In the genomic region with DNA sequence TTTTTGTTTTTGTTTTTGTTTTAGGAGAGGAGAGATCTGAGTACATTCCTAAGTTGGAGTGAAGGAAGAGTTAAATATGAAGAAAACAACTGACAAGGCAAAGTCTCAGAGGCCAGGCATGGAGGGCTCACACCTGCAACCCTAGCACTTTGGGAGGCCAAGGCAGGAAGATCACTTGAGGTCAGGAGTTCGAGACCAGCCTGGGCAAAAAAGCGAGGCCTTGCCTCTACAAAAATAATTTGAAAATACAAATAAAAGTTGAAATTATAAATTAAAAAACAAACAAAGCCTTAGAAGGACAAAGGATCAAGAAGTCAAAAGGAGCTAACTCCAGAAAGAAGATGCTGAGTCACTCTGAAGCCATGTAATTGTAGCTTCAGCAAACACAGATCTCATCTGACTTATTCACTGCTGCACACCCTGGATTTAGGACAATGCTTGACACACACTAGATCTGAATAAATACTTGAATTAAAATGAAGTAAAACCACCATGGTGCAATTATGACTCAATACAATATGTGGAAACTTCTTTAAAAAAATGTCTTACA, we compare ENCODE assay signal across 1 cellular context.
TF ChIP-seq lines count a peak whose summit lies in the region.

No MANE protein-coding gene starts in this region.

TF ChIP-seq in K562, 482 proteins besides CTCF, POLR2A, EP300 and RAD21 (continued from another document and continues in another):
- TF ChIP-seq, protein P1, sequence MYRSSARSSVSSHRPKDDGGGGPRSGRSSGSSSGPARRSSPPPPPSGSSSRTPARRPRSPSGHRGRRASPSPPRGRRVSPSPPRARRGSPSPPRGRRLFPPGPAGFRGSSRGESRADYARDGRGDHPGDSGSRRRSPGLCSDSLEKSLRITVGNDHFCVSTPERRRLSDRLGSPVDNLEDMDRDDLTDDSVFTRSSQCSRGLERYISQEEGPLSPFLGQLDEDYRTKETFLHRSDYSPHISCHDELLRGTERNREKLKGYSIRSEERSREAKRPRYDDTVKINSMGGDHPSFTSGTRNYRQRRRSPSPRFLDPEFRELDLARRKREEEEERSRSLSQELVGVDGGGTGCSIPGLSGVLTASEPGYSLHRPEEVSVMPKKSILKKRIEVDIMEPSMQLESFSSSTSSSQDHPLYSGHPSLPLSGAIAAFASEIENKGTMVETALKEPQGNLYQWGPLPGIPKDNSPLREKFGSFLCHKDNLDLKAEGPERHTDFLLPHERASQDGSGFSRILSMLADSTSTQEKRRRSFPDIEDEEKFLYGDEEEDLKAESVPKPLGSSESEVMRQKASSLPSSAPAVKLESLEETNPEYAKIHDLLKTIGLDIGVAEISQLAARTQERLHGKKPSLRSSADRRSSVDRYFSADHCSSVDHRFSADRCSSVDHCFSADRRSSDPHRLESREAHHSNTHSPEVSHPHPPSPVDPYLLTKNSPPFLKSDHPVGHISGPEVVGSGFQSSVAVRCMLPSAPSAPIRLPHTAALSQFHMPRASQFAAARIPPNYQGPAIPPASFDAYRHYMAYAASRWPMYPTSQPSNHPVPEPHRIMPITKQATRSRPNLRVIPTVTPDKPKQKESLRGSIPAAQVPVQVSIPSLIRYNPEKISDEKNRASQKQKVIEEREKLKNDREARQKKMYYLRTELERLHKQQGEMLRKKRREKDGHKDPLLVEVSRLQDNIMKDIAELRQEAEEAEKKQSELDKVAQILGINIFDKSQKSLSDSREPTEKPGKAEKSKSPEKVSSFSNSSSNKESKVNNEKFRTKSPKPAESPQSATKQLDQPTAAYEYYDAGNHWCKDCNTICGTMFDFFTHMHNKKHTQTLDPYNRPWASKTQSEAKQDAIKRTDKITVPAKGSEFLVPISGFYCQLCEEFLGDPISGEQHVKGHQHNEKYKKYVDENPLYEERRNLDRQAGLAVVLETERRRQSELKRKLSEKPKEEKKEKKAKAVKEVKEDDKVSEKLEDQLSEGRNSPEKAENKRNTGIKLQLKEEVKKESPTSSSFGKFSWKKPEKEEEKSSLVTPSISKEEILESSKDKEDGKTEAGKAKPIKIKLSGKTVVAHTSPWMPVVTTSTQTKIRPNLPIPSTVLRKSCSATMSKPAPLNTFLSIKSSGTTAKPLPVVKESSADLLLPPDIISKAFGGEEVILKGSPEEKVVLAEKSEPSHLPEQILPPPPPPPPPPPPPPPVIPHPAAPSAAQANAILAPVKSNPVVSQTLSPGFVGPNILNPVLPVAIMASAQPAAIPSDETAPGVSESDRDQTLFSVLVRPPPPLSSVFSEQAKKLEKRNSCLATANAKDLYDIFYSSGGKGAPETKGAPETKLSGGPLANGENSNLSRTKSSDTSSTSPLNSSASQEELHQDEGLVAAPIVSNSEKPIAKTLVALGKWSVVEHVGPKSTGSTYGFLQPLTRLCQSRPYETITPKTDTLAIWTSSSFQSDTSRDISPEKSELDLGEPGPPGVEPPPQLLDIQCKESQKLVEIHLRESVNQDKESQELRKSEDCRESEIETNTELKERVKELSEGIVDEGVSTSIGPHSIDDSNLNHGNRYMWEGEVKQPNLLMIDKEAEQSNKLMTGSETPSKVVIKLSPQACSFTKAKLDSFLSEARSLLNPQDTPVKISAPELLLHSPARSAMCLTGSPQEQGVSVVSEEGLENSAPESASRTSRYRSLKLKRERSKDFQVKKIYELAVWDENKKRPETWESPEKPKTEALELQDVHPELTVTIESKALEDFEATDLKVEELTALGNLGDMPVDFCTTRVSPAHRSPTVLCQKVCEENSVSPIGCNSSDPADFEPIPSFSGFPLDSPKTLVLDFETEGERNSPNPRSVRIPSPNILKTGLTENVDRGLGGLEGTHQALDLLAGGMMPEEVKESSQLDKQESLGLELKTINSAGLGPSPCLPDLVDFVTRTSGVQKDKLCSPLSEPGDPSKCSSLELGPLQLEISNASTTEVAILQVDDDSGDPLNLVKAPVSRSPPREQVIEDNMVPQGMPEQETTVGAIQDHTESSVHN (IDR thresholded peaks at IDR 0.05; ENCODE audit: borderline replicate concordance in 1 of 2, low read depth in 1 of 2): 0 out of 4 replicates have a peak, but pooled peaks of 1 of the 2 experiments have one; percentile 20
- TF ChIP-seq ZNF316 (IDR thresholded peaks at IDR 0.05): peak; percentile 97
- TF ChIP-seq MAFK (IDR thresholded peaks at IDR 0.05; ENCODE audit: low read length): peak; percentile 93
- no peak for TF ChIP-seq FOXK1 (CRISPR knock-in tag; IDR thresholded peaks at IDR 0.05; ENCODE audit: borderline replicate concordance)
- no peak for TF ChIP-seq SMAD1 (IDR thresholded peaks at IDR 0.05; ENCODE audit: low read depth, low read length, partially characterized antibody)
- TF ChIP-seq HDGF (IDR thresholded peaks at IDR 0.05): 0 out of 2 replicates have a peak, but pooled peaks have one; percentile 50
- no peak for TF ChIP-seq DNMT1 (IDR thresholded peaks at IDR 0.05)
- TF ChIP-seq RNF2 (IDR thresholded peaks at IDR 0.05): no peak
- peak; percentile 96 for TF ChIP-seq MAFF (IDR thresholded peaks at IDR 0.05; ENCODE audit: low read length)
- TF ChIP-seq NCOA6 (IDR thresholded peaks at IDR 0.05): peak; percentile 33; the same call in 1 of the 2 replicates
- TF ChIP-seq SNIP1 (IDR thresholded peaks at IDR 0.05; ENCODE audit: low read depth): no peak
- peak; percentile 57; the same call in 1 of the 2 replicates for TF ChIP-seq JUND (IDR thresholded peaks at IDR 0.05; ENCODE audit: borderline replicate concordance, low read depth, low read length)
- TF ChIP-seq JUND (tag; IDR thresholded peaks at IDR 0.05; ENCODE audit: borderline replicate concordance, low read depth, low read length): peak; percentile 63; the same call in 2 of the 3 replicates
- TF ChIP-seq GATAD2B (IDR thresholded peaks at IDR 0.05; ENCODE audit: borderline replicate concordance): 0 out of 2 replicates have a peak, but pooled peaks have one; percentile 33
- no peak for TF ChIP-seq FOXJ3 (CRISPR knock-in tag; IDR thresholded peaks at IDR 0.05)
- TF ChIP-seq, protein P2, sequence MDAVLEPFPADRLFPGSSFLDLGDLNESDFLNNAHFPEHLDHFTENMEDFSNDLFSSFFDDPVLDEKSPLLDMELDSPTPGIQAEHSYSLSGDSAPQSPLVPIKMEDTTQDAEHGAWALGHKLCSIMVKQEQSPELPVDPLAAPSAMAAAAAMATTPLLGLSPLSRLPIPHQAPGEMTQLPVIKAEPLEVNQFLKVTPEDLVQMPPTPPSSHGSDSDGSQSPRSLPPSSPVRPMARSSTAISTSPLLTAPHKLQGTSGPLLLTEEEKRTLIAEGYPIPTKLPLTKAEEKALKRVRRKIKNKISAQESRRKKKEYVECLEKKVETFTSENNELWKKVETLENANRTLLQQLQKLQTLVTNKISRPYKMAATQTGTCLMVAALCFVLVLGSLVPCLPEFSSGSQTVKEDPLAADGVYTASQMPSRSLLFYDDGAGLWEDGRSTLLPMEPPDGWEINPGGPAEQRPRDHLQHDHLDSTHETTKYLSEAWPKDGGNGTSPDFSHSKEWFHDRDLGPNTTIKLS (IDR thresholded peaks at IDR 0.05; ENCODE audit: borderline replicate concordance, low read depth): no peak
- TF ChIP-seq, protein P3, sequence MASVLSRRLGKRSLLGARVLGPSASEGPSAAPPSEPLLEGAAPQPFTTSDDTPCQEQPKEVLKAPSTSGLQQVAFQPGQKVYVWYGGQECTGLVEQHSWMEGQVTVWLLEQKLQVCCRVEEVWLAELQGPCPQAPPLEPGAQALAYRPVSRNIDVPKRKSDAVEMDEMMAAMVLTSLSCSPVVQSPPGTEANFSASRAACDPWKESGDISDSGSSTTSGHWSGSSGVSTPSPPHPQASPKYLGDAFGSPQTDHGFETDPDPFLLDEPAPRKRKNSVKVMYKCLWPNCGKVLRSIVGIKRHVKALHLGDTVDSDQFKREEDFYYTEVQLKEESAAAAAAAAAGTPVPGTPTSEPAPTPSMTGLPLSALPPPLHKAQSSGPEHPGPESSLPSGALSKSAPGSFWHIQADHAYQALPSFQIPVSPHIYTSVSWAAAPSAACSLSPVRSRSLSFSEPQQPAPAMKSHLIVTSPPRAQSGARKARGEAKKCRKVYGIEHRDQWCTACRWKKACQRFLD (CRISPR knock-in tag; IDR thresholded peaks at IDR 0.05): 0 out of 2 replicates have a peak, but pooled peaks have one; percentile 16
- TF ChIP-seq GTF2F1 (IDR thresholded peaks at IDR 0.05; ENCODE audit: low read depth, low read length): no peak
- TF ChIP-seq ADNP (tag; IDR thresholded peaks at IDR 0.05): peak; percentile 83
- TF ChIP-seq ZNF232 (CRISPR knock-in tag; IDR thresholded peaks at IDR 0.05): no peak
- 0 out of 2 replicates have a peak, but pooled peaks have one; percentile 25 for TF ChIP-seq CXXC5 (CRISPR knock-in tag; IDR thresholded peaks at IDR 0.05)
- peak; percentile 88 for TF ChIP-seq DPF2 (IDR thresholded peaks at IDR 0.05)
- peak; percentile 92 for TF ChIP-seq BACH1 (tag; IDR thresholded peaks at IDR 0.05)
- TF ChIP-seq TEAD1 (CRISPR knock-in tag; IDR thresholded peaks at IDR 0.05): 0 out of 4 replicates have a peak, but pooled peaks of 1 of the 2 experiments have one; percentile 4
- TF ChIP-seq ZNF668 (CRISPR knock-in tag; IDR thresholded peaks at IDR 0.05): 0 out of 2 replicates have a peak, but pooled peaks have one; percentile 21
- no peak for TF ChIP-seq KHSRP (IDR thresholded peaks at IDR 0.05)
- TF ChIP-seq, protein P4, sequence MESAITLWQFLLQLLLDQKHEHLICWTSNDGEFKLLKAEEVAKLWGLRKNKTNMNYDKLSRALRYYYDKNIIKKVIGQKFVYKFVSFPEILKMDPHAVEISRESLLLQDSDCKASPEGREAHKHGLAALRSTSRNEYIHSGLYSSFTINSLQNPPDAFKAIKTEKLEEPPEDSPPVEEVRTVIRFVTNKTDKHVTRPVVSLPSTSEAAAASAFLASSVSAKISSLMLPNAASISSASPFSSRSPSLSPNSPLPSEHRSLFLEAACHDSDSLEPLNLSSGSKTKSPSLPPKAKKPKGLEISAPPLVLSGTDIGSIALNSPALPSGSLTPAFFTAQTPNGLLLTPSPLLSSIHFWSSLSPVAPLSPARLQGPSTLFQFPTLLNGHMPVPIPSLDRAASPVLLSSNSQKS (CRISPR knock-in tag; IDR thresholded peaks at IDR 0.05): no peak
- TF ChIP-seq ARID1B (IDR thresholded peaks at IDR 0.05): peak; percentile 64
- TF ChIP-seq MEIS2 (IDR thresholded peaks at IDR 0.05; ENCODE audit: partially characterized antibody): no peak
- TF ChIP-seq NR2C1 (IDR thresholded peaks at IDR 0.05): no peak
- TF ChIP-seq NR2C1 (tag; IDR thresholded peaks at IDR 0.05): peak; percentile 48; the same call in 1 of the 2 replicates
- no peak for TF ChIP-seq CBX2 (IDR thresholded peaks at IDR 0.05; ENCODE audit: insufficient read depth, low read length, poor library complexity, severe bottlenecking)
- no peak for TF ChIP-seq HDAC8 (tag; IDR thresholded peaks at IDR 0.05)
- TF ChIP-seq, protein P5, sequence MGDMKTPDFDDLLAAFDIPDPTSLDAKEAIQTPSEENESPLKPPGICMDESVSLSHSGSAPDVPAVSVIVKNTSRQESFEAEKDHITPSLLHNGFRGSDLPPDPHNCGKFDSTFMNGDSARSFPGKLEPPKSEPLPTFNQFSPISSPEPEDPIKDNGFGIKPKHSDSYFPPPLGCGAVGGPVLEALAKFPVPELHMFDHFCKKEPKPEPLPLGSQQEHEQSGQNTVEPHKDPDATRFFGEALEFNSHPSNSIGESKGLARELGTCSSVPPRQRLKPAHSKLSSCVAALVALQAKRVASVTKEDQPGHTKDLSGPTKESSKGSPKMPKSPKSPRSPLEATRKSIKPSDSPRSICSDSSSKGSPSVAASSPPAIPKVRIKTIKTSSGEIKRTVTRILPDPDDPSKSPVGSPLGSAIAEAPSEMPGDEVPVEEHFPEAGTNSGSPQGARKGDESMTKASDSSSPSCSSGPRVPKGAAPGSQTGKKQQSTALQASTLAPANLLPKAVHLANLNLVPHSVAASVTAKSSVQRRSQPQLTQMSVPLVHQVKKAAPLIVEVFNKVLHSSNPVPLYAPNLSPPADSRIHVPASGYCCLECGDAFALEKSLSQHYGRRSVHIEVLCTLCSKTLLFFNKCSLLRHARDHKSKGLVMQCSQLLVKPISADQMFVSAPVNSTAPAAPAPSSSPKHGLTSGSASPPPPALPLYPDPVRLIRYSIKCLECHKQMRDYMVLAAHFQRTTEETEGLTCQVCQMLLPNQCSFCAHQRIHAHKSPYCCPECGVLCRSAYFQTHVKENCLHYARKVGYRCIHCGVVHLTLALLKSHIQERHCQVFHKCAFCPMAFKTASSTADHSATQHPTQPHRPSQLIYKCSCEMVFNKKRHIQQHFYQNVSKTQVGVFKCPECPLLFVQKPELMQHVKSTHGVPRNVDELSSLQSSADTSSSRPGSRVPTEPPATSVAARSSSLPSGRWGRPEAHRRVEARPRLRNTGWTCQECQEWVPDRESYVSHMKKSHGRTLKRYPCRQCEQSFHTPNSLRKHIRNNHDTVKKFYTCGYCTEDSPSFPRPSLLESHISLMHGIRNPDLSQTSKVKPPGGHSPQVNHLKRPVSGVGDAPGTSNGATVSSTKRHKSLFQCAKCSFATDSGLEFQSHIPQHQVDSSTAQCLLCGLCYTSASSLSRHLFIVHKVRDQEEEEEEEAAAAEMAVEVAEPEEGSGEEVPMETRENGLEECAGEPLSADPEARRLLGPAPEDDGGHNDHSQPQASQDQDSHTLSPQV (IDR thresholded peaks at IDR 0.05): peak; percentile 94
- TF ChIP-seq BRD4 (IDR thresholded peaks at IDR 0.05): no peak
- peak; percentile 75 for TF ChIP-seq SMARCC2 (IDR thresholded peaks at IDR 0.05; ENCODE audit: low read depth)
- TF ChIP-seq SMARCE1 (IDR thresholded peaks at IDR 0.05): peak; percentile 78
- TF ChIP-seq, protein P6, sequence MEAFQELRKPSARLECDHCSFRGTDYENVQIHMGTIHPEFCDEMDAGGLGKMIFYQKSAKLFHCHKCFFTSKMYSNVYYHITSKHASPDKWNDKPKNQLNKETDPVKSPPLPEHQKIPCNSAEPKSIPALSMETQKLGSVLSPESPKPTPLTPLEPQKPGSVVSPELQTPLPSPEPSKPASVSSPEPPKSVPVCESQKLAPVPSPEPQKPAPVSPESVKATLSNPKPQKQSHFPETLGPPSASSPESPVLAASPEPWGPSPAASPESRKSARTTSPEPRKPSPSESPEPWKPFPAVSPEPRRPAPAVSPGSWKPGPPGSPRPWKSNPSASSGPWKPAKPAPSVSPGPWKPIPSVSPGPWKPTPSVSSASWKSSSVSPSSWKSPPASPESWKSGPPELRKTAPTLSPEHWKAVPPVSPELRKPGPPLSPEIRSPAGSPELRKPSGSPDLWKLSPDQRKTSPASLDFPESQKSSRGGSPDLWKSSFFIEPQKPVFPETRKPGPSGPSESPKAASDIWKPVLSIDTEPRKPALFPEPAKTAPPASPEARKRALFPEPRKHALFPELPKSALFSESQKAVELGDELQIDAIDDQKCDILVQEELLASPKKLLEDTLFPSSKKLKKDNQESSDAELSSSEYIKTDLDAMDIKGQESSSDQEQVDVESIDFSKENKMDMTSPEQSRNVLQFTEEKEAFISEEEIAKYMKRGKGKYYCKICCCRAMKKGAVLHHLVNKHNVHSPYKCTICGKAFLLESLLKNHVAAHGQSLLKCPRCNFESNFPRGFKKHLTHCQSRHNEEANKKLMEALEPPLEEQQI (IDR thresholded peaks at IDR 0.05): no peak
- 0 out of 2 replicates have a peak, but pooled peaks have one; percentile 23 for TF ChIP-seq BCOR (IDR thresholded peaks at IDR 0.05)
